ENCODE assay signal across 28 cellular contexts in the genomic region with DNA sequence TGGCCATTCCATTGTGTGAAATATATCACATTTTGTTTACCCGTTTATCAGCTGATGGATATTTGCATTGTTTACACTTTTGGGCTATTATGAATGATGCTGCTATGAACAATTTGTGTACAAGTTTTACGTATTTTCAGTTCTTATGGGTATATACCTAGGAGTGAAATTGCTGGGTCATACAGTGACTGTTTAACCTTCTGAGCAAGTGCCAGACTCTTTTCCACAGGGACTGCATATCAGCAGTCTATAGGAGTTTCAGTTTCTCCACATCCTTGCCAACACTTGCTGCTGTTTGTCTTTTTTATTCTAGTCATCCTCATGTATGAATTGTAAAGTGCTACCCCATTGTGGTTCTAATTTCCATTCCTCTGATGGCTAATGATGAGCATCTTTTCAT.
"Had no signal": no experiment of that assay in that cellular context is flagged by ENCODE, and none has a peak within 500 bp of the region (broad histone marks: within the 10 kb centered on the region; RNA-seq: fewer than 3 reads in every experiment).

No MANE protein-coding gene starts in this region.

- H3K27me3 Mint-ChIP-seq: activated CD4-positive, alpha-beta memory T cell treated with anti-CD3 and anti-CD28 coated beads, Interleukin-2, amount 10 ng/mL, durations not matched to agents 7 days and 5 days; activated CD4-positive, alpha-beta T cell treated with anti-CD3 and anti-CD28 coated beads, Interleukin-2, amount 10 ng/mL, durations not matched to agents 7 days and 5 days; activated naive CD8-positive, alpha-beta T cell; activated naive CD8-positive, alpha-beta T cell treated with anti-CD3 and anti-CD28 coated beads, Interleukin-2, amount 50 U/mL, for 24 hours; activated T-cell treated with anti-CD3 and anti-CD28 coated beads, Interleukin-2, amount 50 U/mL, for 24 hours; T-cell had no signal

- H3K36me3 ChIP-seq: adrenal gland had no signal

- H3K4me1 ChIP-seq: body of pancreas, gastroesophageal sphincter had no signal

- H3K4me3 ChIP-seq: adrenal gland, body of pancreas, esophagus squamous epithelium, gastroesophageal sphincter, heart right ventricle had no signal

- ATAC-seq: activated naive CD8-positive, alpha-beta T cell treated with anti-CD3 and anti-CD28 coated beads, Interleukin-2, amount 50 U/mL, for 24 hours; body of pancreas; gastroesophageal sphincter; heart right ventricle; T-cell had no signal

- H3K9me3 ChIP-seq: adrenal gland, body of pancreas, esophagus squamous epithelium, gastroesophageal sphincter, heart right ventricle had no signal

- H3K9me3 Mint-ChIP-seq: activated CD4-positive, alpha-beta memory T cell treated with anti-CD3 and anti-CD28 coated beads, Interleukin-2, amount 10 ng/mL, durations not matched to agents 7 days and 5 days; activated CD4-positive, alpha-beta T cell treated with anti-CD3 and anti-CD28 coated beads, Interleukin-2, amount 10 ng/mL, durations not matched to agents 7 days and 5 days; activated naive CD8-positive, alpha-beta T cell treated with anti-CD3 and anti-CD28 coated beads, Interleukin-2, amount 50 U/mL, for 24 hours; activated T-cell treated with anti-CD3 and anti-CD28 coated beads, Interleukin-2, amount 50 U/mL, for 24 hours; activated T-cell treated with anti-CD3 and anti-CD28 coated beads, Interleukin-2, amount 50 U/mL, for 72 hours; T-cell; T-helper 1 cell treated with Interleukin-12 subunit alpha and Interleukin-12 subunit beta and Interleukin-4 antibody, amounts not matched to agents 30 μg/mL and 1 μg/mL, for 36 hours had no signal

- H3K4me3 Mint-ChIP-seq: activated CD4-positive, alpha-beta memory T cell treated with anti-CD3 and anti-CD28 coated beads, Interleukin-2, amount 10 ng/mL, durations not matched to agents 7 days and 5 days; activated CD4-positive, alpha-beta T cell treated with anti-CD3 and anti-CD28 coated beads, Interleukin-2, amount 10 ng/mL, durations not matched to agents 7 days and 5 days; activated naive CD8-positive, alpha-beta T cell; activated naive CD8-positive, alpha-beta T cell treated with anti-CD3 and anti-CD28 coated beads, Interleukin-2, amount 50 U/mL, for 24 hours; activated T-cell treated with anti-CD3 and anti-CD28 coated beads, Interleukin-2, amount 50 U/mL, for 24 hours; activated T-cell treated with anti-CD3 and anti-CD28 coated beads, Interleukin-2, amount 50 U/mL, for 72 hours; T-cell; T-helper 1 cell treated with Interleukin-12 subunit alpha and Interleukin-12 subunit beta and Interleukin-4 antibody, amounts not matched to agents 30 μg/mL and 1 μg/mL, for 36 hours had no signal

- H3K27ac Mint-ChIP-seq: activated CD4-positive, alpha-beta T cell treated with anti-CD3 and anti-CD28 coated beads, Interleukin-2, amount 10 ng/mL, durations not matched to agents 7 days and 5 days; activated naive CD8-positive, alpha-beta T cell; activated naive CD8-positive, alpha-beta T cell treated with anti-CD3 and anti-CD28 coated beads, Interleukin-2, amount 50 U/mL, for 24 hours; activated T-cell treated with anti-CD3 and anti-CD28 coated beads, Interleukin-2, amount 50 U/mL, for 72 hours; T-helper 1 cell treated with Interleukin-12 subunit alpha and Interleukin-12 subunit beta and Interleukin-4 antibody, amounts not matched to agents 30 μg/mL and 1 μg/mL, for 36 hours had no signal

- H3K27me3 ChIP-seq: adrenal gland, body of pancreas, esophagus squamous epithelium, gastroesophageal sphincter, heart right ventricle had no signal

- H3K27ac ChIP-seq: adrenal gland, body of pancreas, epithelial cell of prostate, esophagus squamous epithelium, gastroesophageal sphincter, heart right ventricle had no signal

- DNase-seq: activated CD4-positive, alpha-beta memory T cell treated with anti-CD3 and anti-CD28 coated beads, Interleukin-2, amount 10 ng/mL, durations not matched to agents 7 days and 5 days; activated CD4-positive, alpha-beta T cell treated with anti-CD3 and anti-CD28 coated beads, Interleukin-2, amount 10 ng/mL, durations not matched to agents 7 days and 5 days; activated CD4-positive, alpha-beta T cell treated with anti-CD3 and anti-CD28 coated beads, Interleukin-2, amount 50 U/mL, for 4 hours; activated CD4-positive, CD25-positive, alpha-beta regulatory T cell; activated CD8-positive, alpha-beta memory T cell treated with anti-CD3 and anti-CD28 coated beads, Interleukin-2, amount 50 U/mL, for 48 hours; activated effector memory CD4-positive, alpha-beta T cell treated with Interleukin-2 at 50 U/mL for 16 hours; activated gamma-delta T cell treated with Interleukin-2 at 50 U/mL for 16 hours; activated naive CD4-positive, alpha-beta T cell treated with anti-CD3 and anti-CD28 coated beads, Interleukin-2, amount 50 U/mL, for 16 hours; activated naive CD4-positive, alpha-beta T cell treated with Interleukin-2 at 50 U/mL for 16 hours; activated naive CD8-positive, alpha-beta T cell treated with anti-CD3 and anti-CD28 coated beads, Interleukin-2, amount 50 U/mL, for 24 hours; activated T-cell treated with anti-CD3 and anti-CD28 coated beads for 4 hours; activated T-cell treated with anti-CD3 and anti-CD28 coated beads, Interleukin-2, amount 50 U/mL, for 24 hours; activated T-cell treated with anti-CD3 and anti-CD28 coated beads, Interleukin-2, amount 50 U/mL, for 72 hours; adrenal gland; amygdala; aorta; body of pancreas; effector CD8-positive, alpha-beta T cell; esophagus squamous epithelium; foreskin melanocyte; heart right ventricle; SW 1271; T-cell; T-helper 9 cell had no signal
